In genomic region chr17:80361495-80362220, GRCh38 we compare ENCODE assay signal across 1 cellular context.
TF ChIP-seq lines count a peak whose summit lies in the region.

No MANE protein-coding gene starts in this region.

TF ChIP-seq in H1, 55 proteins besides CTCF, POLR2A, EP300 and RAD21 (continued from another document):
- TF ChIP-seq ATF2 (IDR thresholded peaks at IDR 0.05; ENCODE audit: low read length), result no peak
- TF ChIP-seq TEAD4 (IDR thresholded peaks at IDR 0.05; ENCODE audit: low read depth, low read length), result no peak
- no peak for TF ChIP-seq SP1 (IDR thresholded peaks at IDR 0.05; ENCODE audit: low read depth, low read length)
- TF ChIP-seq TAF7 (optimal IDR thresholded peaks at IDR 0.05; ENCODE audit: borderline replicate concordance, low read depth, low read length), result no peak
- TF ChIP-seq POLR2AphosphoS5 (IDR thresholded peaks at IDR 0.05; ENCODE audit: low read depth, low read length), result no peak
- no peak for TF ChIP-seq CHD1 (IDR thresholded peaks at IDR 0.05; ENCODE audit: low read depth, low read length)
- no peak for TF ChIP-seq CHD2 (IDR thresholded peaks at IDR 0.05; ENCODE audit: low read length)
- no peak for TF ChIP-seq CEBPB (IDR thresholded peaks at IDR 0.05; ENCODE audit: low read depth, low read length)
- no peak for TF ChIP-seq BRCA1 (IDR thresholded peaks at IDR 0.05; ENCODE audit: low read depth, low read length)
